Comparison of ENCODE assay signal across 1 cellular context in the genomic region with DNA sequence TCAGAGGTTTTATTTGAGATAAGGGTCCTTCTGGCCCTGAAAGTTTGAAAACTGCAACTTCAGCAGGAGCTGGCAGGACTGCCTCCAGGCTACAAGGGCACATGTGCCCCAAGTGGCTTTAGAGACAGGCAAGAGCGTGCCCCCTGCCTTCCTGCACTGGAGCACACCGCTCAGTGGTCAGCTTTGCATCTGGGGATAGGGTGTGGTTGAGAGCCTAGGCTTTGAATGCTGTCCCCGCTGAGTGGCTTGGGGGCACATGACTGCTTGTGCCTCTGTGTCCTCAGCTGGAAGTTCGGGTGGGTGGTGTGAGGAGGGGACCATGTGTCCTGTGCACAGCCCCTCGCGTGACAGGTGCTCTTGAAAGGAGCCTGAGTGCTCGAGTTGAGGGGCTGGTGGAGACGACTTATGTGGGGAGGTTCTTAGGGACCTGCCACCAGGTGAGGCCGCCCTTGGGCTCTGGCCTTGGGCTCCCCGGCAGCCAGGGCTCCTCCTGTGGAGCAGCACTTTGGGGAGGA.
TF ChIP-seq lines count a peak whose summit lies in the region.

No MANE protein-coding gene starts in this region.

TF ChIP-seq in A549, 52 proteins besides CTCF, POLR2A, EP300 and RAD21:
- peak; percentile 58 for TF ChIP-seq MAFK (IDR thresholded peaks at IDR 0.05; ENCODE audit: partially characterized antibody)
- no peak for TF ChIP-seq RCOR1 (IDR thresholded peaks at IDR 0.05; ENCODE audit: low read depth, low read length)
